In the genomic region with DNA sequence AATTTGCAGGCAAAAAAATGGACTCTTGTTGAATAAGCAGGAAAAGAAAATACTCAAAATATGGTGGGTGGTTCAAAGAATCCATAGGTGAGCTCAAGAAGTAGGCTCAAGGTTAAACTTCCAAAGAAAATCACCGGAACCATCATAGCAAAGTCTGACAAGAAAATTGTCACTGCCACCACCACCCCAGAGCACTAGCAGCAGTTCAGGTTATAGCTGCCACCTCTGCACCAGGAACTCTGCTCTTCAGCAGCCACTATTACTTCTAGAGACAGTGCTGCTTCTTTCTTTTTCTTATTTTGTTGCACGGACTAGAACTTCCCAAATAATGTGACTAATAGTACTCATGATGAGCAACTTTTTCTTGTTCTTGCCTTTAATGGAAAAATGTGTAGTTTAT, we compare ENCODE assay signal across 3 cellular contexts.
"Had no signal": no experiment of that assay in that cellular context is flagged by ENCODE, and none has a peak within 500 bp of the region (broad histone marks: within the 10 kb centered on the region; RNA-seq: fewer than 3 reads in every experiment).

No MANE protein-coding gene starts in this region.

- DNase-seq: GDM1, GF-D8 had no signal

- ATAC-seq: GM12878 had no signal

- H3K4me3 ChIP-seq: GM12878 had no signal
